Comparison of ENCODE assay signal across 8 cellular contexts in genomic region chr1:225779165-225779564, GRCh38. TPM values are rescaled to one million over a fixed set of nuclear protein-coding genes. Genes with fewer than 3 reads are reported as not detected.
DNase-seq lines count a peak whose midpoint lies in the region; ATAC-seq and TF ChIP-seq lines count a peak whose summit lies in the region.
"Not testable (repeated sequence)": the region's sequence is repeated elsewhere in the genome, so short reads cannot be mapped to it uniquely, and the experiment has no call there.

No MANE protein-coding gene starts in this region.

- not testable (repeated sequence) for TF ChIP-seq POLR2A in breast epithelium (IDR thresholded peaks at IDR 0.05); vagina (IDR thresholded peaks at IDR 0.05)

- not testable (repeated sequence) for H3K27me3 ChIP-seq in CD8-positive, alpha-beta memory T cell (ENCODE audit: insufficient read depth, low read length, poor library complexity, severe bottlenecking); KMS-11 (ENCODE audit: insufficient read depth, low read depth); SJSA1 (replicated peaks); breast epithelium; vagina

- H3K27me3 Mint-ChIP-seq in CD8-positive, alpha-beta memory T cell; memory B cell: not testable (repeated sequence)

- H3K9me3 Mint-ChIP-seq in CD8-positive, alpha-beta memory T cell; memory B cell: not testable (repeated sequence)

- H2AFZ ChIP-seq in KMS-11 (ENCODE audit: low read depth) = not testable (repeated sequence)

- H3K36me3 Mint-ChIP-seq in CD8-positive, alpha-beta memory T cell = peaks cover 0 to 38% (median 6%) of the 10 kb centered on the region in 3 donors
- H3K36me3 Mint-ChIP-seq in memory B cell = peaks cover 16% of the 10 kb centered on the region

- peak overlapping the region in 1 of 8 donors; percentile 44 for H3K27ac Mint-ChIP-seq in CD8-positive, alpha-beta memory T cell
- H3K27ac Mint-ChIP-seq in memory B cell = not testable (repeated sequence)

- peaks cover 44 to 61% (median 49%) of the 10 kb centered on the region in 3 donors for H3K4me1 Mint-ChIP-seq in CD8-positive, alpha-beta memory T cell
- H3K4me1 Mint-ChIP-seq in memory B cell = peaks cover 21% of the 10 kb centered on the region

- peaks cover 63% of the 10 kb centered on the region for H3K4me1 ChIP-seq in CD8-positive, alpha-beta memory T cell (ENCODE audit: insufficient read depth, low read length)
- H3K4me1 ChIP-seq in KMS-11 (ENCODE audit: low read depth, poor library complexity, severe bottlenecking) = peaks cover 33% of the 10 kb centered on the region
- H3K4me1 ChIP-seq in SJSA1 (replicated peaks) = peaks cover 40% of the 10 kb centered on the region
- peaks cover 4 to 18% of the 10 kb centered on the region in 2 donors for H3K4me1 ChIP-seq in breast epithelium
- H3K4me1 ChIP-seq in vagina = peaks cover 63% of the 10 kb centered on the region

- H3K4me3 ChIP-seq in CD8-positive, alpha-beta memory T cell (ENCODE audit: low read length) = peak overlapping the region; percentile 95
- not testable (repeated sequence) for H3K4me3 ChIP-seq in KMS-11 (IDR thresholded peaks at IDR 0.05; ENCODE audit: insufficient read depth, low read depth, low read length)
- peak overlapping the region; percentile 63 for H3K4me3 ChIP-seq in SJSA1
- H3K4me3 ChIP-seq in breast epithelium = peak overlapping the region; percentile 84 to 92 (median 88)
- H3K4me3 ChIP-seq in fibroblast of the aortic adventitia (ENCODE audit: low read depth, low read length) = peak overlapping the region; percentile 95
- peak overlapping the region; percentile 94 for H3K4me3 ChIP-seq in retinal pigment epithelial cell (ENCODE audit: low read length)
- peak overlapping the region; percentile 57 to 64 for H3K4me3 ChIP-seq in vagina

- CTCF ChIA-PET in CD8-positive, alpha-beta memory T cell (lab: Charles Lee) = interaction anchor here (0.7 to 3.1 kb wide), 9 partner anchors 9 to 304 kb away, joined by 3 to 23 read pairs (median 4); partner anchors contain the start of genes EPHX1, SDE2 and TMEM63A

- intact Hi-C loops in breast epithelium (cut with DNase I; ENCODE audit: low total_unique reads) = loop anchor here (10.0 kb wide), 1 partner anchor 304 kb away; no protein-coding TSS in a partner anchor
- intact Hi-C loops in vagina (cut with DNase I) = loop anchor here (5.0 to 10.0 kb wide), 4 partner anchors 33 to 196 kb away; partner anchors contain the start of genes EPHX1, LEFTY1 and TMEM63A

- POLR2A ChIA-PET in CD8-positive, alpha-beta memory T cell (lab: Charles Lee) = interaction anchor here (0.7 to 3.4 kb wide), 10 partner anchors 15 to 311 kb away, joined by 3 to 32 read pairs (median 8); partner anchors contain the start of genes PYCR2, SDE2 and TMEM63A

- not testable (repeated sequence) for DNase-seq in CD8-positive, alpha-beta memory T cell; SJSA1 (ENCODE audit: low read depth in 1 of 2, low spot score in 2 of 2); breast epithelium (ENCODE audit: low spot score in 2 of 2); fibroblast of the aortic adventitia (ENCODE audit: low read depth); memory B cell (ENCODE audit: low spot score in 2 of 2); retinal pigment epithelial cell (ENCODE audit: low read depth); vagina (ENCODE audit: extremely low spot score in 2 of 2)

- H3K4me2 ChIP-seq in KMS-11 = peak overlapping the region; percentile 94

- H4K20me1 ChIP-seq in KMS-11 (ENCODE audit: insufficient read depth) = not testable (repeated sequence)

- not testable (repeated sequence) for H3K9ac ChIP-seq in KMS-11

- peaks cover 63% of the 10 kb centered on the region for H3K79me2 ChIP-seq in KMS-11 (ENCODE audit: insufficient read depth, low read depth)

- peak overlapping the region; percentile 99 for H3K27ac ChIP-seq in CD8-positive, alpha-beta memory T cell (ENCODE audit: low read depth, low read length)
- H3K27ac ChIP-seq in KMS-11 = not testable (repeated sequence)
- H3K27ac ChIP-seq in SJSA1 = peak overlapping the region; percentile 94
- peak overlapping the region; percentile 22 to 40 for H3K27ac ChIP-seq in breast epithelium
- peak overlapping the region; percentile 87 for H3K27ac ChIP-seq in vagina

- H3K36me3 ChIP-seq in CD8-positive, alpha-beta memory T cell (ENCODE audit: insufficient read depth, low read length); KMS-11 (ENCODE audit: insufficient read depth); breast epithelium; vagina: not testable (repeated sequence)
- peaks cover 38% of the 10 kb centered on the region for H3K36me3 ChIP-seq in SJSA1

- TF ChIP-seq CTCF in KMS-11 (conservative IDR thresholded peaks at IDR 0.05; ENCODE audit: low read depth, low read length); breast epithelium (IDR thresholded peaks at IDR 0.05); fibroblast of the aortic adventitia (IDR thresholded peaks at IDR 0.05; ENCODE audit: insufficient read depth, low read length); retinal pigment epithelial cell (conservative IDR thresholded peaks at IDR 0.05; ENCODE audit: low read depth, low read length); vagina (IDR thresholded peaks at IDR 0.05): not testable (repeated sequence)

- not testable (repeated sequence) for H3K4me3 Mint-ChIP-seq in CD8-positive, alpha-beta memory T cell
- H3K4me3 Mint-ChIP-seq in memory B cell = peak overlapping the region; percentile 57

- ATAC-seq in memory B cell (ENCODE audit: low read depth) = not testable (repeated sequence)

- not testable (repeated sequence) for H3K9me3 ChIP-seq in CD8-positive, alpha-beta memory T cell (ENCODE audit: low read length); SJSA1 (replicated peaks); breast epithelium; vagina

RNA-seq across cellular contexts. Expression of gene SRP9, which starts 1.5 kb away (rescaled TPM):
- 100 to 1,000 TPM; 339 TPM for total RNA-seq in CD8-positive, alpha-beta memory T cell
- 293 TPM for polyA plus RNA-seq in CD8-positive, alpha-beta memory T cell
- 735 and 762 TPM in 2 replicates for total RNA-seq in SJSA1 (2014; rRNA removed; shearing (Covaris generic))
- total RNA-seq in breast epithelium = 100 to 1,000 TPM; 168 to 251 (median 205) TPM
- total RNA-seq in fibroblast of the aortic adventitia (ENCODE audit: low replicate concordance) = 117 and 330 TPM in 2 replicates
- 120 TPM for total RNA-seq in vagina

RNA-seq across cellular contexts. Expression of gene EPHX1, which starts 30.8 kb away (rescaled TPM):
- 1 to 10 TPM; 2.2 to 3.0 TPM for total RNA-seq in CD8-positive, alpha-beta memory T cell
- 1.8 TPM for polyA plus RNA-seq in CD8-positive, alpha-beta memory T cell
- 29.0 and 45.7 TPM in 2 replicates for total RNA-seq in SJSA1 (2014; rRNA removed; shearing (Covaris generic))
- total RNA-seq in breast epithelium (100 to 1,000 TPM in 1 of 3 donors, 10 to 100 TPM in 2; 63.6 to 168 (median 67.3) TPM), fibroblast of the aortic adventitia (ENCODE audit: low replicate concordance) (39.4 and 57.6 TPM in 2 replicates), vagina (142 TPM)
